ENCODE assay signal across 19 cellular contexts in genomic region chr3:56762718-56763117, GRCh38. TPM values are rescaled to one million over a fixed set of nuclear protein-coding genes. Genes with fewer than 3 reads are reported as not detected.
DNase-seq lines count a peak whose midpoint lies in the region; ATAC-seq and TF ChIP-seq lines count a peak whose summit lies in the region.
"Had no signal": no experiment of that assay in that cellular context is flagged by ENCODE, and none has a peak within 500 bp of the region (broad histone marks: within the 10 kb centered on the region; RNA-seq: fewer than 3 reads in every experiment).

No MANE protein-coding gene starts in this region.

- peaks cover 58% of the 10 kb centered on the region for H3K4me1 Mint-ChIP-seq in T-helper 17 cell

- no peaks in the 10 kb centered on the region for H3K27me3 ChIP-seq in uterus
- H3K27me3 ChIP-seq: esophagus squamous epithelium, tibial nerve had no signal

- H3K4me1 ChIP-seq in uterus: peaks cover 0 to 7% of the 10 kb centered on the region in 2 donors

- peak; percentile 34 to 62 for ATAC-seq in activated naive CD4-positive, alpha-beta T cell treated with anti-CD3 and anti-CD28 coated beads, Interleukin-2, amount 50 U/mL, for 72 hours
- no peak for ATAC-seq in T-helper 17 cell
- no peak for ATAC-seq in GM18519 (IDR thresholded peaks at IDR 0.05; ENCODE audit: low FRiP score, unreplicated experiment)

- H3K27ac Mint-ChIP-seq in activated naive CD4-positive, alpha-beta T cell treated with anti-CD3 and anti-CD28 coated beads, Interleukin-2, amount 50 U/mL, for 72 hours: peak overlapping the region; percentile 51 to 72
- H3K27ac Mint-ChIP-seq in T-helper 17 cell: peak overlapping the region; percentile 92

- H3K27ac ChIP-seq in uterus: peak overlapping the region; percentile 74 to 79
- H3K27ac ChIP-seq: esophagus squamous epithelium, KMS-11, tibial nerve had no signal

- H3K27me3 Mint-ChIP-seq in T-helper 17 cell: no peaks in the 10 kb centered on the region

- no peaks in the 10 kb centered on the region for H3K36me3 ChIP-seq in uterus
- H3K36me3 ChIP-seq: tibial nerve had no signal

- no peak overlapping the region for H3K4me3 ChIP-seq in uterus
- H3K4me3 ChIP-seq: esophagus squamous epithelium, tibial nerve had no signal

- H3K4me3 Mint-ChIP-seq in T-helper 17 cell: no peak overlapping the region
- H3K4me3 Mint-ChIP-seq: nephron had no signal

- H3K9me3 ChIP-seq in T-helper 17 cell (ENCODE audit: control insufficient read depth, low read length, poor library complexity, severe bottlenecking) (no peaks in the 10 kb centered on the region), uterus (no peaks in the 10 kb centered on the region)
- H3K9me3 ChIP-seq: esophagus squamous epithelium, tibial nerve had no signal

- intact Hi-C loops in uterus (cut with DNase I; ENCODE audit: low total_unique reads): no loop called here

- TF ChIP-seq POLR2A in uterus (IDR thresholded peaks at IDR 0.05): no peak

- peaks cover 0 to 5% of the 10 kb centered on the region in 2 donors for H3K9me3 Mint-ChIP-seq in activated naive CD4-positive, alpha-beta T cell treated with anti-CD3 and anti-CD28 coated beads, Interleukin-2, amount 50 U/mL, for 72 hours
- H3K9me3 Mint-ChIP-seq: nephron had no signal

- peaks cover 19 to 62% of the 10 kb centered on the region in 2 donors for H3K36me3 Mint-ChIP-seq in activated naive CD4-positive, alpha-beta T cell treated with anti-CD3 and anti-CD28 coated beads, Interleukin-2, amount 50 U/mL, for 72 hours
- peaks cover 4% of the 10 kb centered on the region for H3K36me3 Mint-ChIP-seq in T-helper 17 cell (ENCODE audit: low read depth)

- no peak for DNase-seq in activated naive CD4-positive, alpha-beta T cell treated with anti-CD3 and anti-CD28 coated beads, Interleukin-2, amount 50 U/mL, for 72 hours (ENCODE audit: low spot score in 2 of 2)
- no peak for DNase-seq in activated naive CD4-positive, alpha-beta T cell treated with Interleukin-2 at 50 U/mL for 16 hours
- DNase-seq in T-helper 17 cell (no peak), left kidney (ENCODE audit: low read depth, low spot score) (peak; percentile 59), uterus (no peak), GF-D8 (lab: John Stamatoyannopoulos, UW) (no peak)
- DNase-seq: activated CD4-positive, alpha-beta T cell treated with anti-CD3 and anti-CD28 coated beads for 4 hours; activated CD8-positive, alpha-beta memory T cell treated with anti-CD3 and anti-CD28 coated beads, Interleukin-2, amount 50 U/mL, for 48 hours; effector memory CD4-positive, alpha-beta T cell; esophagus squamous epithelium; HCEC 1CT; NCI-H1048; NCI-H2029 treated with DMSO at 0.1 percent for 48 hours; NCI-H510A; stimulated activated naive CD4-positive, alpha-beta T cell had no signal

- TF ChIP-seq CTCF in uterus (IDR thresholded peaks at IDR 0.05): no peak

RNA-seq across cellular contexts. Expression of gene ARHGEF3, which starts 39.0 kb away (rescaled TPM):
- total RNA-seq in activated naive CD4-positive, alpha-beta T cell treated with anti-CD3 and anti-CD28 coated beads, Interleukin-2, amount 50 U/mL, for 72 hours: 10 to 100 TPM; 35.7 to 54.0 TPM
- total RNA-seq in T-helper 17 cell (10 to 100 TPM; 70.2 to 71.0 TPM), uterus (10 to 100 TPM; 15.9 to 79.4 (median 44.8) TPM)

Comparison
In these comparisons a context has a peak if more than half of its experiments do, and no peak if none do; other contexts are left out.
1. ATAC-seq: peak in activated naive CD4-positive, alpha-beta T cell treated with anti-CD3 and anti-CD28 coated beads, Interleukin-2, amount 50 U/mL, for 72 hours (2 of 2); none in T-helper 17 cell (single experiment) and GM18519 (single experiment).